13 cellular contexts compared by ENCODE assay signal in the genomic region with DNA sequence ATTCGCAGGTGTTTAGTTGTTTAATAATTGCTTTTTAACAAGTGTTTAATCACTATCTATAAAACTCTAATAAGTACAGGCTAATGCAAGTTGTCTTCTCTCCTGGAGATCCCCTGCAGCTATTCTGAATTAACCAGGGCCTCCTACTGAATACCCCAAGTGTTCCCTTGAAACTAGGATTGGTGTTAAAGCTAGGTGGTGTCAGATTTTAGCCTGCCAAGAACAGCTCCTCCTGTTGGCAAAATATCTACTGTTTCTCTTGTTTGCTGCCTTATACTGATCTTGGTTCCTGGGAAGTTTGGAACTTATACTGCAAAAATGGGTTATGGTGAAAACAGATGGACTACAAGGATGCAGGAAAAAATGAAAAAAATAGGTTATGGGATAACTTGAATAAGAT.
"Had no signal": no experiment of that assay in that cellular context is flagged by ENCODE, and none has a peak within 500 bp of the region (broad histone marks: within the 10 kb centered on the region; RNA-seq: fewer than 3 reads in every experiment).

No MANE protein-coding gene starts in this region.

- H3K36me3 ChIP-seq: adrenal gland, stomach, vagina had no signal

- H3K4me1 ChIP-seq: adrenal gland, vagina had no signal

- H3K9me3 ChIP-seq: adrenal gland, mucosa of descending colon, vagina had no signal

- ATAC-seq: effector memory CD8-positive, alpha-beta T cell; mucosa of descending colon; naive thymus-derived CD8-positive, alpha-beta T cell; right cardiac atrium had no signal

- H3K27me3 ChIP-seq: adrenal gland, stomach, vagina had no signal

- H3K27ac ChIP-seq: adrenal gland, stomach, vagina had no signal

- DNase-seq: activated naive CD4-positive, alpha-beta T cell treated with anti-CD3 and anti-CD28 coated beads, Interleukin-2, amount 50 U/mL, for 16 hours; adrenal gland; central memory CD4-positive, alpha-beta T cell; effector memory CD8-positive, alpha-beta T cell; hypothalamus; mammary epithelial cell; mucosa of descending colon; naive thymus-derived CD8-positive, alpha-beta T cell; occipital lobe; right cardiac atrium; small intestine; stomach had no signal

- H3K4me3 ChIP-seq: adrenal gland, mucosa of descending colon, stomach, vagina had no signal
